ENCODE assay signal across 26 cellular contexts in the genomic region with DNA sequence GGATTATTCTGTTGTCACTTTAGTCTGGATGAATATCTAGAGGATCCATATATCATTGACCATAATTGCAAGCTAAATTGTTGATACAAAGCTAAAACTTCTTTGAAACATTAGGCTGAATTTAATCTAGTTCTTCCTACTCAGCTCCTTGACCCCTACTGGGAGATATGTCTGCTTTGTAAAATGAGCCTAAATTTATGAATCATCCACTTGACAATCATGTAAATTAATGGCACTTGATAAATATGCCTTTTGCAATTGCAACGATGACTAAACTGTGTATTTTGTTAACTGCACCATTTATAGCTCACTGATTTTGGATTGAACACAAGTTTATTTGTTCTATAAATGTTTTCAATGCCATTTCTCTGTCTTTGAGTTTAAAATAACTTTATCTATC.
"Had no signal": no experiment of that assay in that cellular context is flagged by ENCODE, and none has a peak within 500 bp of the region (broad histone marks: within the 10 kb centered on the region; RNA-seq: fewer than 3 reads in every experiment).

No MANE protein-coding gene starts in this region.

- H3K27ac Mint-ChIP-seq: activated CD4-positive, alpha-beta T cell treated with anti-CD3 and anti-CD28 coated beads for 36 hours; activated CD8-positive, alpha-beta memory T cell treated with anti-CD3 and anti-CD28 coated beads, Interleukin-2, amount 10 ng/mL, durations not matched to agents 7 days and 5 days; activated CD8-positive, alpha-beta T cell treated with anti-CD3 and anti-CD28 coated beads, Interleukin-2, amount 10 ng/mL, durations not matched to agents 7 days and 5 days; activated naive CD4-positive, alpha-beta T cell treated with anti-CD3 and anti-CD28 coated beads, Interleukin-2, amount 50 U/mL, for 24 hours; activated naive CD8-positive, alpha-beta T cell treated with anti-CD3 and anti-CD28 coated beads, Interleukin-2, amount 50 U/mL, for 24 hours; activated T-helper 2 cell treated with anti-CD3 and anti-CD28 coated beads, Interferon-gamma antibody, Interleukin-2, Interleukin-4, amounts not matched to agents 10 μg/mL and 5 μg/mL and 100 μg/mL, durations not matched to agents 14 hours and 24 hours and 36 hours; nephron had no signal

- H3K9me3 ChIP-seq: colonic mucosa, esophagus squamous epithelium, heart right ventricle, lower lobe of right lung, right lobe of liver, testis had no signal

- H3K4me1 ChIP-seq: colonic mucosa, esophagus squamous epithelium, heart right ventricle, lower lobe of right lung, right lobe of liver, testis had no signal

- H3K27me3 Mint-ChIP-seq: activated CD4-positive, alpha-beta T cell treated with anti-CD3 and anti-CD28 coated beads for 36 hours; activated CD8-positive, alpha-beta memory T cell treated with anti-CD3 and anti-CD28 coated beads, Interleukin-2, amount 10 ng/mL, durations not matched to agents 7 days and 5 days; activated naive CD4-positive, alpha-beta T cell treated with anti-CD3 and anti-CD28 coated beads, Interleukin-2, amount 50 U/mL, for 24 hours; activated naive CD8-positive, alpha-beta T cell treated with anti-CD3 and anti-CD28 coated beads, Interleukin-2, amount 50 U/mL, for 24 hours had no signal

- H3K36me3 Mint-ChIP-seq: activated CD8-positive, alpha-beta memory T cell treated with anti-CD3 and anti-CD28 coated beads, Interleukin-2, amount 10 ng/mL, durations not matched to agents 7 days and 5 days; activated naive CD4-positive, alpha-beta T cell treated with anti-CD3 and anti-CD28 coated beads, Interleukin-2, amount 50 U/mL, for 24 hours had no signal

- DNase-seq: activated CD4-positive, alpha-beta T cell treated with anti-CD3 and anti-CD28 coated beads for 36 hours; activated CD4-positive, CD25-positive, alpha-beta regulatory T cell; activated CD8-positive, alpha-beta memory T cell treated with anti-CD3 and anti-CD28 coated beads, Interleukin-2, amount 10 ng/mL, durations not matched to agents 7 days and 5 days; activated CD8-positive, alpha-beta T cell treated with anti-CD3 and anti-CD28 coated beads, Interleukin-2, amount 10 ng/mL, durations not matched to agents 7 days and 5 days; activated naive CD8-positive, alpha-beta T cell treated with anti-CD3 and anti-CD28 coated beads, Interleukin-2, amount 50 U/mL, for 24 hours; activated T-cell treated with anti-CD3 and anti-CD28 coated beads, Interleukin-2, amount 50 U/mL, for 48 hours; anterior cingulate cortex; colonic mucosa; effector CD8-positive, alpha-beta T cell; esophagus squamous epithelium; foreskin melanocyte; heart right ventricle; kidney glomerular epithelial cell; lower lobe of right lung; mesendoderm; mucosa of descending colon; right lobe of liver; stimulated activated CD4-positive, alpha-beta T cell treated with anti-CD3 and anti-CD28 coated beads, Interleukin-2, amount 100 ng/mL, for 48 hours; stimulated activated naive CD4-positive, alpha-beta T cell treated with Interleukin-2 at 50 U/mL for 16 hours; testis; trophoblast cell had no signal

- H3K36me3 ChIP-seq: colonic mucosa, esophagus squamous epithelium, heart right ventricle, lower lobe of right lung, right lobe of liver had no signal

- H3K4me3 Mint-ChIP-seq: activated CD4-positive, alpha-beta T cell treated with anti-CD3 and anti-CD28 coated beads for 36 hours; activated CD8-positive, alpha-beta memory T cell treated with anti-CD3 and anti-CD28 coated beads, Interleukin-2, amount 10 ng/mL, durations not matched to agents 7 days and 5 days; activated CD8-positive, alpha-beta T cell treated with anti-CD3 and anti-CD28 coated beads, Interleukin-2, amount 10 ng/mL, durations not matched to agents 7 days and 5 days; activated naive CD4-positive, alpha-beta T cell treated with anti-CD3 and anti-CD28 coated beads, Interleukin-2, amount 50 U/mL, for 24 hours; activated naive CD8-positive, alpha-beta T cell treated with anti-CD3 and anti-CD28 coated beads, Interleukin-2, amount 50 U/mL, for 24 hours; nephron had no signal

- H3K4me3 ChIP-seq: colonic mucosa, esophagus squamous epithelium, heart right ventricle, lower lobe of right lung, mucosa of descending colon, right lobe of liver, testis had no signal

- H3K4me1 Mint-ChIP-seq: activated CD4-positive, alpha-beta T cell treated with anti-CD3 and anti-CD28 coated beads for 36 hours; activated CD8-positive, alpha-beta memory T cell treated with anti-CD3 and anti-CD28 coated beads, Interleukin-2, amount 10 ng/mL, durations not matched to agents 7 days and 5 days; activated naive CD4-positive, alpha-beta T cell treated with anti-CD3 and anti-CD28 coated beads, Interleukin-2, amount 50 U/mL, for 24 hours; activated naive CD8-positive, alpha-beta T cell treated with anti-CD3 and anti-CD28 coated beads, Interleukin-2, amount 50 U/mL, for 24 hours had no signal

- ATAC-seq: activated CD4-positive, alpha-beta T cell treated with anti-CD3 and anti-CD28 coated beads for 36 hours; activated CD8-positive, alpha-beta memory T cell treated with anti-CD3 and anti-CD28 coated beads, Interleukin-2, amount 10 ng/mL, durations not matched to agents 7 days and 5 days; activated CD8-positive, alpha-beta T cell treated with anti-CD3 and anti-CD28 coated beads, Interleukin-2, amount 10 ng/mL, durations not matched to agents 7 days and 5 days; activated naive CD8-positive, alpha-beta T cell treated with anti-CD3 and anti-CD28 coated beads, Interleukin-2, amount 50 U/mL, for 24 hours; heart right ventricle; left lobe of liver; lower lobe of right lung; mucosa of descending colon; right lobe of liver had no signal

- H3K27ac ChIP-seq: colonic mucosa, epithelial cell of prostate, esophagus squamous epithelium, heart right ventricle, lower lobe of right lung, right lobe of liver, testis had no signal

- H3K27me3 ChIP-seq: colonic mucosa, esophagus squamous epithelium, heart right ventricle, right lobe of liver, testis had no signal
